ENCODE assay signal across 10 cellular contexts in the genomic region with DNA sequence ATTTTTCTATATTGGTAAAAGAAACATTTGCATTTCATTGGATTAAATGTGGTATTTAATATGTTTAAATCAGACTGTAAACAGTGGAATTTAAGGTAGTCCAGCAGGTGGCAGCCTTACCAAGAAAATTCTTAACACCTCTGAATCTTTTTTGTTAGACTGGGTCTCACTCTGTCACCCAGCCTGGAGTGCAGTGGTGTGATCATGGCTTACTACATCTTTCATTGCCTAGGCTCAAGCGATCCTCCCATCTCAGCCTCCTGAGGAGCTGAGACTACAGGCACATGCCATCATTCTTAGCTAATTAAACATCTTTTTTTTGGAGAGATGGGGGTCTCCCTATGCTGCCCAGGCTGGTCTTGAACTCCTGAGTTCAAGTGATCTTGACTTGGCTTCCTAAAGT.
DNase-seq lines count a peak whose midpoint lies in the region; ATAC-seq, FAIRE-seq and TF ChIP-seq lines count a peak whose summit lies in the region.
"Had no signal": no experiment of that assay in that cellular context is flagged by ENCODE, and none has a peak within 500 bp of the region (broad histone marks: within the 10 kb centered on the region; RNA-seq: fewer than 3 reads in every experiment).

No MANE protein-coding gene starts in this region.

- H3K9me3 ChIP-seq in pancreas, result no peaks in the 10 kb centered on the region
- H3K9me3 ChIP-seq: ovary had no signal

- peak in 3 of 4 donors; percentile 71 to 83 (median 73) for ATAC-seq in pancreas
- ATAC-seq in GM21528 (IDR thresholded peaks at IDR 0.05; ENCODE audit: low FRiP score, unreplicated experiment), result no peak
- no peak for ATAC-seq in GM21381 (IDR thresholded peaks at IDR 0.05; ENCODE audit: unreplicated experiment)

- H3K4me1 ChIP-seq in pancreas, result no peaks in the 10 kb centered on the region

- DNase-seq in AG10803 (ENCODE audit: low read depth) (peak; percentile 38), GM12891 (ENCODE audit: insufficient read length, low spot score) (no peak), NCI-H226 (peak; percentile 9), fibroblast of mammary gland (ENCODE audit: low read depth) (peak; percentile 53), pancreas (peak in 1 of 6 donors; percentile 36)
- peak; percentile 40 for DNase-seq in activated CD4-positive, alpha-beta T cell treated with anti-CD3 and anti-CD28 coated beads, Interleukin-2, amount 50 U/mL, for 1 hour

- H3K4me3 ChIP-seq in AG10803 (ENCODE audit: low read length) (no peak overlapping the region), fibroblast of mammary gland (ENCODE audit: control insufficient read depth, low read depth, low read length) (no peak overlapping the region), pancreas (no peak overlapping the region)
- H3K4me3 ChIP-seq: ovary had no signal

- H3K27ac ChIP-seq in pancreas, result no peak overlapping the region
- H3K27ac ChIP-seq: HL-60, ovary had no signal

- no peak for TF ChIP-seq POLR2A in GM12891 (IDR thresholded peaks at IDR 0.05; ENCODE audit: low read depth, low read length)

- H3K36me3 ChIP-seq in pancreas, result no peaks in the 10 kb centered on the region
- H3K36me3 ChIP-seq: ovary had no signal

- 31 to 33% methylated on average over 1 of the region's 1 CpG for WGBS in pancreas, 2 donors

- TF ChIP-seq CTCF in AG10803 (conservative IDR thresholded peaks at IDR 0.05; ENCODE audit: low read length) (peak; percentile 54), fibroblast of mammary gland (conservative IDR thresholded peaks at IDR 0.05; ENCODE audit: control insufficient read depth, insufficient read depth, low read depth, low read length) (peak; percentile 41), pancreas (IDR thresholded peaks at IDR 0.05) (peak in 3 of 4 donors; percentile 18 to 39 (median 37))

- FAIRE-seq in GM12891 (lab: Jason Lieb, UNC) (peak; percentile 23), pancreas (lab: Jason Lieb, UNC) (peak; percentile 53)

- intact Hi-C loops in pancreas (cut with DNase I), result loop anchor here in 2 of 3 donors (5.0 to 10.0 kb wide), 2 partner anchors 484 to 487 kb away; no protein-coding TSS in a partner anchor

- no peaks in the 10 kb centered on the region for H3K27me3 ChIP-seq in pancreas
- H3K27me3 ChIP-seq: ovary had no signal

TF ChIP-seq in GM12891, 5 proteins besides CTCF, POLR2A, EP300 and RAD21:
- TF ChIP-seq TAF1 (IDR thresholded peaks at IDR 0.05; ENCODE audit: low read depth, low read length) (no peak), POU2F2 (IDR thresholded peaks at IDR 0.05; ENCODE audit: low read depth, low read length) (no peak), PAX5 (IDR thresholded peaks at IDR 0.05; ENCODE audit: insufficient read depth, low read length, severe bottlenecking) (no peak), POLR2AphosphoS5 (IDR thresholded peaks at IDR 0.05; ENCODE audit: low read depth, low read length) (no peak), SPI1 (IDR thresholded peaks at IDR 0.05; ENCODE audit: low read depth, low read length) (no peak)

Comparison
In these comparisons a context has a peak if more than half of its experiments do, and no peak if none do; other contexts are left out.
1. ATAC-seq: peak in pancreas (3 of 4); none in GM21528 (single experiment) and GM21381 (single experiment).
2. Peak in every context shown above with its lines, with median percentiles within 50 percentile points of each other: CTCF ChIP-seq.